Comparison of ENCODE assay signal across 8 cellular contexts in the genomic region with DNA sequence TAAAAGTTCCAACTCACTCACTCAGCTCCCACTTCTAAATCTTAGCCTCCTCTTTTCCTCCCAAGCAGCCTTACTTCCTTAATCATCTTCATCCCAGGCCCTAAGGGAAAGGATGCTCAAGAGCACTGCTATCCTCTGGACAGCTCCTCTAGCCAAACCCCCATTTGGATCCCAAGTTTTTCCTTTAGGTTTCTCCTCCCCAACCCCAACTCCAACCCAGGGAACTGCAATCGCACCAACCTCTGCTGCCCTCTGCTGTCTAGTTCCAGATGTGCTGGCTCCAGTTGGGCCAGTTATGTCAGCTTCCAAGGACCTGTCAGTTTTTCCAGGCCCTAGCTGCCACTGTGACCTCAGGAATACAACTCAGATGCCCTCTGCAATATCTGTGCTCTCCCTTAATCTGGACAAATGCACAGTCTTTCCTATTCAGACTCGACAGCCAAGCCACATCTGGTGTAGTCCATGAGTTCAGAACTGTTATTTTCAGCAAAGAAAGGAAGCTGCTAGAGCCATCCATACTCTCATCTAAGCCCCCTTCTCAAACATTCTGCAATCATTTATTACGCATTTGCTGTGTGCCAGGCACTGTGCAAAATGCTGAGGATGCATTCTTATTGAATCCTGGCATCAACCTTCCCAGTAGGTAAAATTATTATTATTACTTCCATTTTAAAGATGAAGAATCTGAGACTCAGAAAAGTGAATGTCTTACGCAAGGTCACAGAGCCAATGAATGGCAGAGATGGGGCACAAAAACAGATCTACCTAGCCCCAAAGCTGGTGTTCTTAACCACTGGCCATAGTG. TPM values are rescaled to one million over a fixed set of nuclear protein-coding genes. Genes with fewer than 3 reads are reported as not detected.
DNase-seq lines count a peak whose midpoint lies in the region; ATAC-seq and TF ChIP-seq lines count a peak whose summit lies in the region.

No MANE protein-coding gene starts in this region.

- H3K27me3 ChIP-seq in cardiac muscle cell (no peaks in the 10 kb centered on the region), psoas muscle (ENCODE audit: insufficient read depth in 3 of 3, low read length in 2 of 3) (no peaks in the 10 kb centered on the region)

- no peaks in the 10 kb centered on the region for H3K36me3 Mint-ChIP-seq in activated naive CD4-positive, alpha-beta T cell treated with anti-CD3 and anti-CD28 coated beads, Interleukin-2, amount 50 U/mL, for 24 hours

- H3K9me3 ChIP-seq in cardiac muscle cell (ENCODE audit: low read depth) = no peaks in the 10 kb centered on the region
- H3K9me3 ChIP-seq in psoas muscle = no peaks in the 10 kb centered on the region

- H3K4me1 ChIP-seq in cardiac muscle cell (ENCODE audit: low read depth) (no peaks in the 10 kb centered on the region), psoas muscle (no peaks in the 10 kb centered on the region)

- no peak overlapping the region for H3K4me3 Mint-ChIP-seq in activated naive CD4-positive, alpha-beta T cell treated with anti-CD3 and anti-CD28 coated beads, Interleukin-2, amount 50 U/mL, for 24 hours

- peak; percentile 69 for TF ChIP-seq CTCF in GM13977 (IDR thresholded peaks at IDR 0.05; ENCODE audit: extremely low read depth, insufficient read depth, missing control alignments)
- peak; percentile 70 for TF ChIP-seq CTCF in cardiac muscle cell (IDR thresholded peaks at IDR 0.05; ENCODE audit: low read depth, low read length)
- TF ChIP-seq CTCF in psoas muscle (IDR thresholded peaks at IDR 0.05) = peak; percentile 70

- H3K4me1 Mint-ChIP-seq in activated naive CD4-positive, alpha-beta T cell treated with anti-CD3 and anti-CD28 coated beads, Interleukin-2, amount 50 U/mL, for 24 hours = peaks cover 58% of the 10 kb centered on the region

- WGBS in psoas muscle, 3 donors = 35 to 47% (median 43%) methylated on average over 4 of the region's 4 CpGs

- no peaks in the 10 kb centered on the region for H3K36me3 ChIP-seq in cardiac muscle cell
- no peaks in the 10 kb centered on the region for H3K36me3 ChIP-seq in psoas muscle (ENCODE audit: insufficient read depth in 1 of 2, low read depth in 1 of 2)

- H3K27ac Mint-ChIP-seq in activated naive CD4-positive, alpha-beta T cell treated with anti-CD3 and anti-CD28 coated beads, Interleukin-2, amount 50 U/mL, for 24 hours = peak overlapping the region; percentile 51

- intact Hi-C loops in psoas muscle (cut with DNase I) = loop anchor here (2.0 to 5.0 kb wide), 5 partner anchors 74 to 120 kb away; a partner anchor contains a TSS

- ATAC-seq in psoas muscle (peak; percentile 76 to 86 (median 82)), GM21390 (IDR thresholded peaks at IDR 0.05; ENCODE audit: unreplicated experiment) (no peak)

- H3K9me3 Mint-ChIP-seq in activated naive CD4-positive, alpha-beta T cell treated with anti-CD3 and anti-CD28 coated beads, Interleukin-2, amount 50 U/mL, for 24 hours = no peaks in the 10 kb centered on the region

- in situ Hi-C loops in GM13977 (cut with MboI; ENCODE audit: low pct_unique_long_range_greater_than_20kb, low sequenced_read_pairs, unreplicated experiment) = no loop called here

- no peaks in the 10 kb centered on the region for H3K27me3 Mint-ChIP-seq in activated naive CD4-positive, alpha-beta T cell treated with anti-CD3 and anti-CD28 coated beads, Interleukin-2, amount 50 U/mL, for 24 hours

- DNase-seq in AG08395 (ENCODE audit: low spot score) (peak; percentile 69), GM13977 (ENCODE audit: low spot score) (no peak), NCI-H345 treated with DMSO at 0.1 percent for 48 hours (lab: John Stamatoyannopoulos, UW; ENCODE audit: unreplicated experiment) (peak; percentile 1), cardiac muscle cell (ENCODE audit: low read depth in 1 of 2, low spot score in 1 of 2) (peak; percentile 60 to 75), psoas muscle (peak; percentile 56 to 73), cerebellar nuclear complex (lab: John Stamatoyannopoulos, UW) (no peak)

- H3K4me3 ChIP-seq in cardiac muscle cell = no peak overlapping the region
- H3K4me3 ChIP-seq in psoas muscle = no peak overlapping the region

- H3K27ac ChIP-seq in cardiac muscle cell (no peak overlapping the region), psoas muscle (no peak overlapping the region)

RNA-seq across cellular contexts. Expression of a gene that starts 12.3 kb away (rescaled TPM):
- total RNA-seq in cardiac muscle cell (0.18 TPM in 1 of 2 replicates, not detected in the other), psoas muscle (under 1 TPM; 0.25 to 0.97 (median 0.49) TPM)
- polyA plus RNA-seq in cardiac muscle cell (not detected in 2 replicates), psoas muscle (under 1 TPM; 0.41 to 0.52 (median 0.43) TPM)

RNA-seq across cellular contexts. Expression of a gene that starts 53.2 kb away (rescaled TPM):
- total RNA-seq in cardiac muscle cell (not detected in 2 replicates), psoas muscle (1 to 10 TPM; 1.8 to 2.5 (median 2.3) TPM)
- polyA plus RNA-seq in cardiac muscle cell (0.13 and 0.21 TPM in 2 replicates), psoas muscle (1 to 10 TPM in 2 of 3 donors, under 1 TPM in 1; 0.58 to 2.2 (median 1.1) TPM)

Comparison
In these comparisons a context has a peak if more than half of its experiments do, and no peak if none do; other contexts are left out.
1. DNase-seq: peak in AG08395 (single experiment), NCI-H345 treated with DMSO at 0.1 percent for 48 hours (single experiment), cardiac muscle cell (2 of 2) and psoas muscle (2 of 2); none in GM13977 (single experiment) and cerebellar nuclear complex (0 of 2).
2. Peak in every context shown above with its lines, with median percentiles within 50 percentile points of each other: CTCF ChIP-seq.